In the genomic region with DNA sequence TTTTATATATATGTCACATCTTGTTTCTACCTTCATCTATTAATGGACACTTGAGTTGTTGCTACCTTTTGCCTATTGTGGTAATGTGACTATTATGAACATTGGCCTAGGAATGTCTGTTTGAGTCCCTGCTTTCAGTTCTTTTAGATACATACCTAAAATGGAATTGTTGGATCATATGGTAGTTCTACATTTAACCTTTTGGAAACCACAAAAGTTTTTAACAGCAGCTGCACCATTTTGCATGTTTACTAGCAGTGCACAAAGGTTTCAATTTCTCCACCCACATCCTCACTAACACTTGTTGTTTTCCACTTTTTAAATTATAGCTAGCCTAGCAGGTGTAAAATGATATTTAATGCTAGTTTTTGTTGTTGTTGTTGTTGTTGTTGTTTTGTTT, we compare ENCODE assay signal across 14 cellular contexts.
DNase-seq lines count a peak whose midpoint lies in the region; ATAC-seq, FAIRE-seq and TF ChIP-seq lines count a peak whose summit lies in the region.
"Had no signal": no experiment of that assay in that cellular context is flagged by ENCODE, and none has a peak within 500 bp of the region (broad histone marks: within the 10 kb centered on the region; RNA-seq: fewer than 3 reads in every experiment).

No MANE protein-coding gene starts in this region.

- H3K4me1 ChIP-seq in GM12878 (ENCODE audit: control insufficient read depth, insufficient read depth, low read length) (peaks cover 43% of the 10 kb centered on the region), tibial artery (peaks cover 0 to 13% (median 1%) of the 10 kb centered on the region in 4 donors), Peyer's patch (peaks cover 0 to 10% (median 0%) of the 10 kb centered on the region in 4 donors)

- no peak overlapping the region for H2AFZ ChIP-seq in GM12878 (ENCODE audit: control insufficient read depth, low read depth, low read length)

- POLR2A ChIA-PET in GM12878 (lab: Charles Lee): interaction anchor here (0.6 to 0.7 kb wide), 3 partner anchors 37 to 126 kb away, joined by 3 to 4 read pairs (median 3); no protein-coding TSS in a partner anchor

- SMC1A ChIA-PET in GM12878 (lab: Charles Lee; ENCODE audit: uncharacterized antibody, unreplicated experiment): interaction anchor here (1.4 kb wide), 1 partner anchor 81 kb away, joined by 4 read pairs; no protein-coding TSS in a partner anchor

- H3K27ac ChIP-seq in GM12878 (ENCODE audit: control insufficient read depth, insufficient read depth): no peak overlapping the region; the same call in 1 of the 2 replicates
- H3K27ac ChIP-seq in tibial artery: no peak overlapping the region
- H3K27ac ChIP-seq in Peyer's patch: no peak overlapping the region
- H3K27ac ChIP-seq: epithelial cell of prostate had no signal

- H4K20me1 ChIP-seq in GM12878 (ENCODE audit: control insufficient read depth, insufficient read depth): no peaks in the 10 kb centered on the region

- H3K27me3 ChIP-seq in GM12878 (replicated peaks in 1 of 2; ENCODE audit: control insufficient read depth in 2 of 2, insufficient read depth in 2 of 2, low read length in 1 of 2) (no peaks in the 10 kb centered on the region), tibial artery (no peaks in the 10 kb centered on the region), Peyer's patch (no peaks in the 10 kb centered on the region)
- H3K27me3 ChIP-seq: ovary had no signal

- H3K9me3 ChIP-seq in GM12878 (replicated peaks; ENCODE audit: control insufficient read depth, insufficient read depth, low read length): no peaks in the 10 kb centered on the region; the same call in 1 of the 3 replicates
- no peaks in the 10 kb centered on the region for H3K9me3 ChIP-seq in tibial artery
- no peaks in the 10 kb centered on the region for H3K9me3 ChIP-seq in Peyer's patch
- H3K9me3 ChIP-seq: ovary had no signal

- RAD21 ChIA-PET in GM12878 (lab: Charles Lee; ENCODE audit: unreplicated experiment): interaction anchor here (1.6 kb wide), 1 partner anchor 108 kb away, joined by 3 read pairs; no protein-coding TSS in a partner anchor

- intact Hi-C loops in GM12878 (cut with micrococcal nuclease; ENCODE audit: unreplicated experiment): no loop called here
- intact Hi-C loops in tibial artery (cut with DNase I; ENCODE audit: low total_unique reads): no loop called here

- 0 out of 4 replicates have a peak, but pooled peaks of 1 of the 2 experiments have one; percentile 18 for TF ChIP-seq EP300 in GM12878 (IDR thresholded peaks at IDR 0.05; ENCODE audit: borderline replicate concordance in 1 of 2, control insufficient read depth in 1 of 2, low read depth in 2 of 2, low read length in 2 of 2)

- in situ Hi-C loops in GM12878 (cut with MboI): no loop called here

- ATAC-seq in GM19023 (IDR thresholded peaks at IDR 0.05; ENCODE audit: unreplicated experiment): peak; percentile 41
- ATAC-seq in GM21717 (IDR thresholded peaks at IDR 0.05; ENCODE audit: unreplicated experiment): peak; percentile 59
- peak; percentile 55 for ATAC-seq in HG03139 (IDR thresholded peaks at IDR 0.05; ENCODE audit: unreplicated experiment)
- peak; percentile 38 for ATAC-seq in GM12878
- no peak for ATAC-seq in HG02642 (IDR thresholded peaks at IDR 0.05; ENCODE audit: poor library complexity, unreplicated experiment)
- ATAC-seq: HCT116; stimulated activated memory B cell treated with anti-CD40 and anti-IgM and Interleukin-4, amounts not matched to agents 10 μg/mL and 1 μg/mL and 100 μg/mL, for 72 hours had no signal

- CTCF ChIA-PET in GM12878 (lab: Yijun Ruan, JAX): interaction anchor here (1.2 kb wide), 1 partner anchor 17 kb away, joined by 3 read pairs; no protein-coding TSS in a partner anchor

- H3K4me2 ChIP-seq in GM12878 (ENCODE audit: control insufficient read depth, insufficient read depth): peak overlapping the region; percentile 38

- H3K4me3 ChIP-seq in GM12878 (no peak overlapping the region), tibial artery (no peak overlapping the region), Peyer's patch (no peak overlapping the region)
- H3K4me3 ChIP-seq: ovary had no signal

- no peak overlapping the region for H3K9ac ChIP-seq in GM12878 (ENCODE audit: control insufficient read depth, insufficient read depth, low read length)

- H3K36me3 ChIP-seq in GM12878 (ENCODE audit: control insufficient read depth in 2 of 2, insufficient read depth in 2 of 2, low read length in 1 of 2) (peaks cover 0 to 5% of the 10 kb centered on the region in 2 experiments; a peak in 1 of 4 replicates), tibial artery (no peaks in the 10 kb centered on the region), Peyer's patch (no peaks in the 10 kb centered on the region)
- H3K36me3 ChIP-seq: ovary had no signal

- DNase-seq in GM12878 (ENCODE audit: low read depth, low spot score) (peak; percentile 26), tibial artery (no peak), Peyer's patch (no peak)
- DNase-seq: central memory CD4-positive, alpha-beta T cell; hippocampal formation; Karpas-422; ovary had no signal

- no peak for TF ChIP-seq CTCF in GM12878 (IDR thresholded peaks at IDR 0.05 in 2 of 3, conservative IDR thresholded peaks at IDR 0.05 in 1 of 3; ENCODE audit: control insufficient read depth in 2 of 3, extremely low read depth in 1 of 3, insufficient read depth in 1 of 3, low read depth in 3 of 3, low read length in 3 of 3)
- TF ChIP-seq CTCF in tibial artery (IDR thresholded peaks at IDR 0.05): no peak
- TF ChIP-seq CTCF in Peyer's patch (IDR thresholded peaks at IDR 0.05): no peak

- TF ChIP-seq POLR2A in GM12878 (IDR thresholded peaks at IDR 0.05; ENCODE audit: low read depth, low read length) (no peak), Peyer's patch (IDR thresholded peaks at IDR 0.05) (no peak)

- peak; percentile 77 for FAIRE-seq in GM12878 (lab: Jason Lieb, UNC)

- H3K79me2 ChIP-seq in GM12878 (ENCODE audit: control insufficient read depth, insufficient read depth, low read length): peaks cover 1% of the 10 kb centered on the region

- no TSS peak for BruUV-seq in GM12878 (replicated peaks; lab: Mats Ljungman, UMichigan)

- TF ChIP-seq RAD21 in GM12878 (IDR thresholded peaks at IDR 0.05; ENCODE audit: insufficient read depth, low read depth, low read length): no peak

TF ChIP-seq in GM12878, 131 proteins besides CTCF, POLR2A, EP300 and RAD21 (continues in another document):
- no peak for TF ChIP-seq PAX8 (IDR thresholded peaks at IDR 0.05)
- peak in 1 of 2 experiments; percentile 58; a peak in 2 of 4 replicates for TF ChIP-seq SRF (IDR thresholded peaks at IDR 0.05; ENCODE audit: low read depth in 2 of 2, low read length in 2 of 2)
- TF ChIP-seq PAX5 (IDR thresholded peaks at IDR 0.05; ENCODE audit: borderline replicate concordance, low read depth, low read length): no peak
- TF ChIP-seq RUNX3 (IDR thresholded peaks at IDR 0.05; ENCODE audit: low read length): peak; percentile 79
- TF ChIP-seq, protein P1, sequence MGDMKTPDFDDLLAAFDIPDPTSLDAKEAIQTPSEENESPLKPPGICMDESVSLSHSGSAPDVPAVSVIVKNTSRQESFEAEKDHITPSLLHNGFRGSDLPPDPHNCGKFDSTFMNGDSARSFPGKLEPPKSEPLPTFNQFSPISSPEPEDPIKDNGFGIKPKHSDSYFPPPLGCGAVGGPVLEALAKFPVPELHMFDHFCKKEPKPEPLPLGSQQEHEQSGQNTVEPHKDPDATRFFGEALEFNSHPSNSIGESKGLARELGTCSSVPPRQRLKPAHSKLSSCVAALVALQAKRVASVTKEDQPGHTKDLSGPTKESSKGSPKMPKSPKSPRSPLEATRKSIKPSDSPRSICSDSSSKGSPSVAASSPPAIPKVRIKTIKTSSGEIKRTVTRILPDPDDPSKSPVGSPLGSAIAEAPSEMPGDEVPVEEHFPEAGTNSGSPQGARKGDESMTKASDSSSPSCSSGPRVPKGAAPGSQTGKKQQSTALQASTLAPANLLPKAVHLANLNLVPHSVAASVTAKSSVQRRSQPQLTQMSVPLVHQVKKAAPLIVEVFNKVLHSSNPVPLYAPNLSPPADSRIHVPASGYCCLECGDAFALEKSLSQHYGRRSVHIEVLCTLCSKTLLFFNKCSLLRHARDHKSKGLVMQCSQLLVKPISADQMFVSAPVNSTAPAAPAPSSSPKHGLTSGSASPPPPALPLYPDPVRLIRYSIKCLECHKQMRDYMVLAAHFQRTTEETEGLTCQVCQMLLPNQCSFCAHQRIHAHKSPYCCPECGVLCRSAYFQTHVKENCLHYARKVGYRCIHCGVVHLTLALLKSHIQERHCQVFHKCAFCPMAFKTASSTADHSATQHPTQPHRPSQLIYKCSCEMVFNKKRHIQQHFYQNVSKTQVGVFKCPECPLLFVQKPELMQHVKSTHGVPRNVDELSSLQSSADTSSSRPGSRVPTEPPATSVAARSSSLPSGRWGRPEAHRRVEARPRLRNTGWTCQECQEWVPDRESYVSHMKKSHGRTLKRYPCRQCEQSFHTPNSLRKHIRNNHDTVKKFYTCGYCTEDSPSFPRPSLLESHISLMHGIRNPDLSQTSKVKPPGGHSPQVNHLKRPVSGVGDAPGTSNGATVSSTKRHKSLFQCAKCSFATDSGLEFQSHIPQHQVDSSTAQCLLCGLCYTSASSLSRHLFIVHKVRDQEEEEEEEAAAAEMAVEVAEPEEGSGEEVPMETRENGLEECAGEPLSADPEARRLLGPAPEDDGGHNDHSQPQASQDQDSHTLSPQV (IDR thresholded peaks at IDR 0.05): no peak
- TF ChIP-seq ZNF384 (IDR thresholded peaks at IDR 0.05; ENCODE audit: borderline replicate concordance, low read depth, low read length): no peak
